ENCODE assay signal across 8 cellular contexts in genomic region chr11:843086-843704, GRCh38.
DNase-seq lines count a peak whose midpoint lies in the region; ATAC-seq and TF ChIP-seq lines count a peak whose summit lies in the region.

No MANE protein-coding gene starts in this region.

- H3K27me3 ChIP-seq in ACC112 (ENCODE audit: insufficient read depth, low read length) = no peaks in the 10 kb centered on the region
- H3K27me3 ChIP-seq in iPS-15b (ENCODE audit: control insufficient read depth, insufficient read depth, low read length) = no peaks in the 10 kb centered on the region
- no peaks in the 10 kb centered on the region for H3K27me3 ChIP-seq in subcutaneous abdominal adipose tissue (ENCODE audit: control insufficient read depth in 5 of 5, insufficient read depth in 4 of 5, low read length in 5 of 5)

- no peaks in the 10 kb centered on the region for H3K9me3 ChIP-seq in iPS-15b (ENCODE audit: control insufficient read depth, insufficient read depth, low read length)
- H3K9me3 ChIP-seq in subcutaneous abdominal adipose tissue (ENCODE audit: control insufficient read depth in 5 of 5, low read length in 5 of 5) = no peaks in the 10 kb centered on the region

- peaks cover 71% of the 10 kb centered on the region for H3K79me2 ChIP-seq in ACC112 (ENCODE audit: control insufficient read depth, insufficient read depth, low read length, unreplicated experiment)

- H3K4me1 ChIP-seq in ACC112 (ENCODE audit: control insufficient read depth, insufficient read depth, low read length, unreplicated experiment) (peaks cover 52% of the 10 kb centered on the region), iPS-15b (ENCODE audit: control insufficient read depth, insufficient read depth, low read length) (peaks cover 18% of the 10 kb centered on the region), subcutaneous abdominal adipose tissue (ENCODE audit: control insufficient read depth in 5 of 5, insufficient read depth in 5 of 5, low read length in 5 of 5) (peaks cover 15 to 84% (median 76%) of the 10 kb centered on the region in 5 donors)

- intact Hi-C loops in head of caudate nucleus (cut with DNase I) = loop anchor here (10.0 kb wide), 1 partner anchor 82 kb away; the partner anchor contains the start of gene AP2A2

- DNase-seq in GDM1 (lab: John Stamatoyannopoulos, UW) (no peak), head of caudate nucleus (no peak)

- H3K27ac ChIP-seq in ACC112 (ENCODE audit: low read depth, low read length) = peak overlapping the region; percentile 93
- peak overlapping the region; percentile 92 for H3K27ac ChIP-seq in subcutaneous abdominal adipose tissue (ENCODE audit: low read depth, low read length)

- H3K4me3 ChIP-seq in ACC112 (ENCODE audit: low read depth, low read length) = peak overlapping the region; percentile 88
- peak overlapping the region; percentile 94 for H3K4me3 ChIP-seq in WI38 (ENCODE audit: low read depth, low read length)
- peak overlapping the region; percentile 78 for H3K4me3 ChIP-seq in iPS-15b (ENCODE audit: low read depth, low read length)
- peak overlapping the region; percentile 35 to 94 (median 86) for H3K4me3 ChIP-seq in subcutaneous abdominal adipose tissue (ENCODE audit: low read depth in 1 of 5, low read length in 5 of 5)

- peak overlapping the region; percentile 70 for H3K9ac ChIP-seq in iPS-15b (ENCODE audit: low read depth, low read length)
- H3K9ac ChIP-seq in subcutaneous abdominal adipose tissue (ENCODE audit: low read length in 5 of 5) = peak overlapping the region in 4 of 5 donors; percentile 73 to 89 (median 80)

- H2AFZ ChIP-seq in ACC112 (ENCODE audit: low read length, unreplicated experiment) = no peak overlapping the region

- peaks cover 14% of the 10 kb centered on the region; the same call in 1 of the 2 replicates for H3K36me3 ChIP-seq in ACC112 (ENCODE audit: insufficient read depth, low read length)
- peaks cover 20% of the 10 kb centered on the region for H3K36me3 ChIP-seq in iPS-15b (ENCODE audit: control insufficient read depth, insufficient read depth, low read length)
- H3K36me3 ChIP-seq in subcutaneous abdominal adipose tissue (ENCODE audit: control insufficient read depth in 5 of 5, insufficient read depth in 5 of 5, low read length in 5 of 5) = peaks cover 0 to 30% (median 28%) of the 10 kb centered on the region in 5 donors

- ATAC-seq in GM19463 (IDR thresholded peaks at IDR 0.05; ENCODE audit: unreplicated experiment) (peak; percentile 3), HG02759 (IDR thresholded peaks at IDR 0.05; ENCODE audit: unreplicated experiment) (no peak)

- no peak for TF ChIP-seq CTCF in WI38 (IDR thresholded peaks at IDR 0.05; ENCODE audit: low read depth, low read length)
